1 cellular context compared by ENCODE assay signal in genomic region chr5:110442856-110443255, GRCh38.
TF ChIP-seq lines count a peak whose summit lies in the region.

No MANE protein-coding gene starts in this region.

TF ChIP-seq in H1, 55 proteins besides CTCF, POLR2A, EP300 and RAD21:
- no peak for TF ChIP-seq ATF3 (IDR thresholded peaks at IDR 0.05; ENCODE audit: insufficient read depth, low read depth, low read length)
- TF ChIP-seq RXRA (IDR thresholded peaks at IDR 0.05; ENCODE audit: insufficient read depth, low read depth, low read length) = no peak
- TF ChIP-seq BCL11A (IDR thresholded peaks at IDR 0.05; ENCODE audit: low read depth in 2 of 2, low read length in 2 of 2) = no peak
- TF ChIP-seq FOSL1 (IDR thresholded peaks at IDR 0.05; ENCODE audit: insufficient read depth, low read depth, low read length) = no peak
- TF ChIP-seq CEBPB (IDR thresholded peaks at IDR 0.05; ENCODE audit: low read depth, low read length) = no peak
- TF ChIP-seq TBP (IDR thresholded peaks at IDR 0.05; ENCODE audit: low read depth, low read length) = no peak
